In genomic region chr11:19110290-19110689, GRCh38 we compare ENCODE assay signal across 15 cellular contexts. TPM values are rescaled to one million over a fixed set of nuclear protein-coding genes. Genes with fewer than 3 reads are reported as not detected.
DNase-seq lines count a peak whose midpoint lies in the region; ATAC-seq and TF ChIP-seq lines count a peak whose summit lies in the region.
"Had no signal": no experiment of that assay in that cellular context is flagged by ENCODE, and none has a peak within 500 bp of the region (broad histone marks: within the 10 kb centered on the region; RNA-seq: fewer than 3 reads in every experiment).

No MANE protein-coding gene starts in this region.

- H3K27ac Mint-ChIP-seq in nephron progenitor cell = no peak overlapping the region
- H3K27ac Mint-ChIP-seq: activated CD4-positive, alpha-beta T cell treated with anti-CD3 and anti-CD28 coated beads, Interleukin-2, amount 10 ng/mL, durations not matched to agents 7 days and 5 days; activated naive CD8-positive, alpha-beta T cell treated with anti-CD3 and anti-CD28 coated beads for 36 hours had no signal

- ATAC-seq in foreskin keratinocyte (no peak), gastrocnemius medialis (peak; percentile 94 to 99), HG03460 (IDR thresholded peaks at IDR 0.05; ENCODE audit: unreplicated experiment) (no peak)
- ATAC-seq: gastroesophageal sphincter, K562 had no signal

- no peaks in the 10 kb centered on the region for H3K36me3 Mint-ChIP-seq in nephron progenitor cell (ENCODE audit: low read depth)
- H3K36me3 Mint-ChIP-seq: activated naive CD8-positive, alpha-beta T cell treated with anti-CD3 and anti-CD28 coated beads for 36 hours had no signal

- no peak for TF ChIP-seq POLR2A in gastrocnemius medialis (IDR thresholded peaks at IDR 0.05)

- H3K4me1 ChIP-seq in foreskin keratinocyte (no peaks in the 10 kb centered on the region), gastrocnemius medialis (peaks cover 7 to 12% of the 10 kb centered on the region in 2 donors)
- H3K4me1 ChIP-seq: gastroesophageal sphincter, parathyroid adenoma had no signal

- no peaks in the 10 kb centered on the region for H3K9me3 ChIP-seq in gastrocnemius medialis
- H3K9me3 ChIP-seq: gastroesophageal sphincter had no signal

- H3K27me3 Mint-ChIP-seq in nephron progenitor cell (ENCODE audit: low read depth, poor library complexity) = peaks cover 13% of the 10 kb centered on the region

- intact Hi-C loops in gastrocnemius medialis (cut with DNase I; ENCODE audit: low total_unique reads) = loop anchor here (1.0 kb wide), 1 partner anchor 33 kb away; no protein-coding TSS in a partner anchor

- H3K27ac ChIP-seq in foreskin keratinocyte (no peak overlapping the region), gastrocnemius medialis (peak overlapping the region in 3 of 4 donors; percentile 55 to 74 (median 69))
- H3K27ac ChIP-seq: cardiac muscle cell, gastroesophageal sphincter, parathyroid adenoma had no signal

- no peaks in the 10 kb centered on the region for H3K4me1 Mint-ChIP-seq in nephron progenitor cell
- H3K4me1 Mint-ChIP-seq: activated CD4-positive, alpha-beta T cell treated with anti-CD3 and anti-CD28 coated beads, Interleukin-2, amount 10 ng/mL, durations not matched to agents 7 days and 5 days had no signal

- no peak overlapping the region for H3K4me3 Mint-ChIP-seq in nephron progenitor cell
- H3K4me3 Mint-ChIP-seq: activated CD4-positive, alpha-beta T cell treated with anti-CD3 and anti-CD28 coated beads, Interleukin-2, amount 10 ng/mL, durations not matched to agents 7 days and 5 days; activated naive CD8-positive, alpha-beta T cell treated with anti-CD3 and anti-CD28 coated beads for 36 hours had no signal

- TF ChIP-seq CTCF in foreskin keratinocyte (conservative IDR thresholded peaks at IDR 0.05) = peak; percentile 11
- no peak for TF ChIP-seq CTCF in gastrocnemius medialis (IDR thresholded peaks at IDR 0.05 in 4 of 5, conservative IDR thresholded peaks at IDR 0.05 in 1 of 5)
- no peak for TF ChIP-seq CTCF in nephron progenitor cell (IDR thresholded peaks at IDR 0.05)

- H3K36me3 ChIP-seq in gastrocnemius medialis = no peaks in the 10 kb centered on the region
- H3K36me3 ChIP-seq: cardiac muscle cell, gastroesophageal sphincter had no signal

- H3K4me3 ChIP-seq in gastrocnemius medialis = no peak overlapping the region
- H3K4me3 ChIP-seq: cardiac muscle cell, gastroesophageal sphincter, K562 had no signal

- in situ Hi-C loops in gastrocnemius medialis (cut with MboI; ENCODE audit: low sequenced_read_pairs in 4 of 4) = no loop called here

- no peaks in the 10 kb centered on the region for H3K9me3 Mint-ChIP-seq in nephron progenitor cell
- H3K9me3 Mint-ChIP-seq: activated CD4-positive, alpha-beta T cell treated with anti-CD3 and anti-CD28 coated beads, Interleukin-2, amount 10 ng/mL, durations not matched to agents 7 days and 5 days; activated naive CD8-positive, alpha-beta T cell treated with anti-CD3 and anti-CD28 coated beads for 36 hours had no signal

- DNase-seq in NCI-H1105 (lab: John Stamatoyannopoulos, UW) = peak; percentile 87
- DNase-seq in NCI-H2196 (lab: John Stamatoyannopoulos, UW; ENCODE audit: unreplicated experiment) = peak; percentile 61
- no peak for DNase-seq in foreskin keratinocyte
- DNase-seq in gastrocnemius medialis = peak; percentile 64 to 67
- DNase-seq in H4 (ENCODE audit: low spot score) = no peak
- DNase-seq in nephron progenitor cell = no peak
- DNase-seq: activated CD4-positive, alpha-beta T cell treated with anti-CD3 and anti-CD28 coated beads, Interleukin-2, amount 10 ng/mL, durations not matched to agents 7 days and 5 days; activated naive CD8-positive, alpha-beta T cell treated with anti-CD3 and anti-CD28 coated beads for 36 hours; HCEC 1CT; NCI-H1436 treated with DMSO at 0.1 percent for 48 hours had no signal

- no peaks in the 10 kb centered on the region for H3K27me3 ChIP-seq in foreskin keratinocyte
- H3K27me3 ChIP-seq in gastrocnemius medialis = no peaks in the 10 kb centered on the region

RNA-seq across cellular contexts. Expression of gene ZDHHC13, which starts 6.7 kb away (rescaled TPM):
- total RNA-seq in foreskin keratinocyte (18.6 and 19.2 TPM in 2 replicates), gastrocnemius medialis (1 to 10 TPM; 1.4 to 6.4 (median 3.5) TPM)
- 8.9 and 11.2 TPM in 2 replicates for polyA plus RNA-seq in foreskin keratinocyte
- 44.9 and 45.6 TPM in 2 replicates for total RNA-seq in H4 (2014; rRNA removed; shearing (Covaris generic))

RNA-seq across cellular contexts. Expression of gene MRGPRX2, which starts 49.8 kb away (rescaled TPM):
- total RNA-seq in foreskin keratinocyte (not detected in 2 replicates), gastrocnemius medialis (not detected)
- polyA plus RNA-seq in foreskin keratinocyte = not detected in 2 replicates
- not detected in 2 replicates for total RNA-seq in H4 (2014; rRNA removed; shearing (Covaris generic))
- total RNA-seq: activated CD4-positive, alpha-beta T cell treated with anti-CD3 and anti-CD28 coated beads, Interleukin-2, amount 10 ng/mL, durations not matched to agents 7 days and 5 days; cardiac muscle cell; K562 had no signal
- polyA plus RNA-seq: cardiac muscle cell, K562 had no signal

Comparison
In these comparisons a context has a peak if more than half of its experiments do, and no peak if none do; other contexts are left out.
1. DNase-seq: peak in NCI-H1105 (single experiment), NCI-H2196 (single experiment) and gastrocnemius medialis (2 of 2); none in foreskin keratinocyte (0 of 2), H4 (single experiment) and nephron progenitor cell (single experiment).
2. ATAC-seq: peak in gastrocnemius medialis (2 of 2); none in foreskin keratinocyte (single experiment) and HG03460 (single experiment).